ENCODE assay signal across 13 cellular contexts in genomic region chr22:49585695-49586243, GRCh38.
DNase-seq lines count a peak whose midpoint lies in the region; ATAC-seq, FAIRE-seq and TF ChIP-seq lines count a peak whose summit lies in the region.
"Had no signal": no experiment of that assay in that cellular context is flagged by ENCODE, and none has a peak within 500 bp of the region (broad histone marks: within the 10 kb centered on the region; RNA-seq: fewer than 3 reads in every experiment).

No MANE protein-coding gene starts in this region.

- H3K27me3 ChIP-seq in Peyer's patch (no peaks in the 10 kb centered on the region), H1 (replicated peaks in 1 of 4; ENCODE audit: control insufficient read depth in 3 of 4, extremely low read depth in 1 of 4, insufficient read depth in 3 of 4, low read length in 3 of 4) (no peaks in the 10 kb centered on the region), sigmoid colon (peaks cover 0 to 3% (median 0%) of the 10 kb centered on the region in 3 donors)

- FAIRE-seq in H1 (lab: Jason Lieb, UNC): no peak
- FAIRE-seq: A204.1 had no signal

- H4K20me1 ChIP-seq in H1 (replicated peaks in 1 of 2; ENCODE audit: control insufficient read depth in 1 of 2, insufficient read depth in 2 of 2, low read length in 2 of 2): peaks cover 0 to 4% of the 10 kb centered on the region in 2 experiments

- no peak for ATAC-seq in HG03460 (IDR thresholded peaks at IDR 0.05; ENCODE audit: unreplicated experiment)
- no peak for ATAC-seq in GM19397 (IDR thresholded peaks at IDR 0.05; ENCODE audit: unreplicated experiment)

- H3K9ac ChIP-seq in H1 (replicated peaks in 1 of 4; ENCODE audit: extremely low read depth in 1 of 4, low read depth in 3 of 4, low read length in 3 of 4): no peak overlapping the region
- H3K9ac ChIP-seq: GM23248 had no signal

- H3K4me3 ChIP-seq in Peyer's patch: no peak overlapping the region
- H3K4me3 ChIP-seq in H1 (ENCODE audit: extremely low read depth in 1 of 4, insufficient read depth in 2 of 4, low read depth in 3 of 4, low read length in 4 of 4): no peak overlapping the region
- no peak overlapping the region for H3K4me3 ChIP-seq in sigmoid colon
- H3K4me3 ChIP-seq: GM23248 had no signal

- no peak for TF ChIP-seq CTCF in Peyer's patch (IDR thresholded peaks at IDR 0.05)
- TF ChIP-seq CTCF in H1 (IDR thresholded peaks at IDR 0.05; ENCODE audit: control extremely low read depth in 1 of 3, insufficient read depth in 1 of 3, low read depth in 1 of 3, low read length in 3 of 3): no peak
- TF ChIP-seq CTCF in sigmoid colon (IDR thresholded peaks at IDR 0.05): no peak

- H4K8ac ChIP-seq in H1 (ENCODE audit: extremely low read depth, insufficient read depth, low read length): no peak overlapping the region

- TF ChIP-seq EP300 in H1 (IDR thresholded peaks at IDR 0.05; ENCODE audit: borderline replicate concordance in 1 of 2, low read depth in 2 of 2, low read length in 2 of 2) (no peak), sigmoid colon (IDR thresholded peaks at IDR 0.05) (no peak)

- no peak overlapping the region for H2BK120ac ChIP-seq in H1 (replicated peaks; ENCODE audit: low read depth, low read length)

- H2BK15ac ChIP-seq in H1 (ENCODE audit: low read length): no peak overlapping the region

- no peak overlapping the region for H3K23ac ChIP-seq in H1 (ENCODE audit: insufficient read length)

- no peak overlapping the region for H2BK5ac ChIP-seq in H1 (ENCODE audit: low read depth, low read length)

- H2AK5ac ChIP-seq in H1 (ENCODE audit: low read depth, low read length): no peak overlapping the region

- H3K4me1 ChIP-seq in Peyer's patch: no peaks in the 10 kb centered on the region
- H3K4me1 ChIP-seq in H1 (replicated peaks in 1 of 4; ENCODE audit: control insufficient read depth in 3 of 4, insufficient read depth in 4 of 4, low read length in 3 of 4): no peaks in the 10 kb centered on the region
- H3K4me1 ChIP-seq in sigmoid colon: no peaks in the 10 kb centered on the region

- no peak overlapping the region for H3K18ac ChIP-seq in H1 (ENCODE audit: extremely low read depth, low read length)

- WGBS in H1 (ENCODE audit: extremely low coverage in 1 of 2, insufficient coverage in 1 of 2, insufficient read length in 1 of 2, insufficient replicate concordance in 2 of 2, low coverage in 1 of 2, low lambda C conversion rate in 2 of 2, missing lambda C conversion rate in 1 of 2), 2 experiments: 91% methylated on average over 17 of the region's 19 CpGs; no CpG with 5 or more reads in 1 of the 2 experiments
- 81 to 87% methylated on average over 19 of the region's 19 CpGs for WGBS in sigmoid colon, 2 donors

- no peaks in the 10 kb centered on the region for H3K79me2 ChIP-seq in H1 (ENCODE audit: control insufficient read depth in 1 of 2, insufficient read depth in 2 of 2, low read length in 2 of 2)

- TF ChIP-seq RAD21 in H1 (IDR thresholded peaks at IDR 0.05 in 1 of 2, conservative IDR thresholded peaks at IDR 0.05 in 1 of 2; ENCODE audit: low read depth in 2 of 2, low read length in 2 of 2): no peak

- H4K91ac ChIP-seq in H1 (replicated peaks; ENCODE audit: insufficient read length, low read length): no peak overlapping the region

- H3K36me3 ChIP-seq in Peyer's patch (no peaks in the 10 kb centered on the region), H1 (ENCODE audit: control insufficient read depth in 2 of 4, insufficient read depth in 4 of 4, low read length in 3 of 4) (no peaks in the 10 kb centered on the region), sigmoid colon (no peaks in the 10 kb centered on the region)

- TF ChIP-seq POLR2A in Peyer's patch (IDR thresholded peaks at IDR 0.05) (no peak), H1 (IDR thresholded peaks at IDR 0.05; ENCODE audit: control extremely low read depth in 1 of 2, low read depth in 2 of 2, low read length in 2 of 2) (no peak), sigmoid colon (IDR thresholded peaks at IDR 0.05) (no peak)

- no peak overlapping the region for H3K14ac ChIP-seq in H1 (ENCODE audit: insufficient read length)

- H3K9me3 ChIP-seq in Peyer's patch: no peaks in the 10 kb centered on the region
- H3K9me3 ChIP-seq in H1 (ENCODE audit: insufficient read depth in 2 of 2, low read depth in 1 of 2, low read length in 1 of 2): no peaks in the 10 kb centered on the region
- H3K9me3 ChIP-seq in sigmoid colon: no peaks in the 10 kb centered on the region

- H2AFZ ChIP-seq in H1 (ENCODE audit: low read length): no peak overlapping the region
- H2AFZ ChIP-seq: GM23248 had no signal

- H4K5ac ChIP-seq in H1 (ENCODE audit: insufficient read length, low read depth, low read length): no peak overlapping the region

- H3K56ac ChIP-seq in H1 (replicated peaks; ENCODE audit: insufficient read length, low read depth, low read length): no peak overlapping the region

- 0 out of 2 replicates have a peak overlapping the region, but pooled peaks have one; percentile 13 for H2BK12ac ChIP-seq in H1 (ENCODE audit: low read depth, low read length)

- no peak overlapping the region for H2BK20ac ChIP-seq in H1 (ENCODE audit: low read length)

- no peak overlapping the region for H3K4ac ChIP-seq in H1 (replicated peaks; ENCODE audit: insufficient read length, low read depth, low read length)

- POLR2A ChIA-PET in H1 (lab: Charles Lee; ENCODE audit: partially characterized antibody): no interaction called here

- H3K23me2 ChIP-seq in H1 (ENCODE audit: low read depth, low read length): peaks cover 7% of the 10 kb centered on the region; the same call in 1 of the 2 replicates

- CTCF ChIA-PET in H1 (lab: Charles Lee; ENCODE audit: partially characterized antibody): interaction anchor here (1.2 to 2.0 kb wide), 4 partner anchors 8 to 47 kb away, joined by 3 to 5 read pairs (median 4); no protein-coding TSS in a partner anchor

- H3K4me2 ChIP-seq in H1 (ENCODE audit: insufficient read depth in 1 of 2, low read depth in 2 of 2, low read length in 2 of 2): no peak overlapping the region

- H3K27ac ChIP-seq in Peyer's patch (no peak overlapping the region), H1 (ENCODE audit: low read depth, low read length) (no peak overlapping the region), sigmoid colon (no peak overlapping the region)
- H3K27ac ChIP-seq: GM23248 had no signal

- intact Hi-C loops in sigmoid colon (cut with DNase I): no loop called here

- H3K79me1 ChIP-seq in H1 (ENCODE audit: low read depth, low read length): peaks cover under 1% of the 10 kb centered on the region; the same call in 1 of the 2 replicates

- DNase-seq in Peyer's patch: peak in 2 of 3 donors; percentile 29 to 35
- no peak for DNase-seq in H1 (ENCODE audit: low read depth in 1 of 2, low spot score in 2 of 2)
- DNase-seq in mesenteric fat pad (ENCODE audit: low spot score): peak; percentile 80
- DNase-seq in sigmoid colon: peak; percentile 37
- no peak for DNase-seq in activated CD8-positive, alpha-beta memory T cell treated with anti-CD3 and anti-CD28 coated beads, Interleukin-2, amount 50 U/mL, for 48 hours
- DNase-seq: C1 segment of cervical spinal cord, Calu3, DMS 273 treated with DMSO at 0.1 percent for 48 hours, H7 had no signal

TF ChIP-seq in H1, 55 proteins besides CTCF, POLR2A, EP300 and RAD21:
- TF ChIP-seq CHD1 (IDR thresholded peaks at IDR 0.05; ENCODE audit: low read depth, low read length): no peak
- TF ChIP-seq BACH1 (IDR thresholded peaks at IDR 0.05; ENCODE audit: low read length): no peak
- no peak for TF ChIP-seq BCL11A (IDR thresholded peaks at IDR 0.05; ENCODE audit: low read depth in 2 of 2, low read length in 2 of 2)
- no peak for TF ChIP-seq SIX5 (IDR thresholded peaks at IDR 0.05; ENCODE audit: low read depth, low read length)
- TF ChIP-seq TAF1 (IDR thresholded peaks at IDR 0.05; ENCODE audit: low read depth, low read length): no peak
- no peak for TF ChIP-seq CBX8 (IDR thresholded peaks at IDR 0.05; ENCODE audit: borderline replicate concordance, low read depth, low read length)
- no peak for TF ChIP-seq HDAC2 (IDR thresholded peaks at IDR 0.05; ENCODE audit: borderline replicate concordance in 1 of 2, low read depth in 2 of 2, low read length in 2 of 2)
- no peak for TF ChIP-seq SP2 (IDR thresholded peaks at IDR 0.05; ENCODE audit: low read length)
- no peak for TF ChIP-seq FOSL1 (IDR thresholded peaks at IDR 0.05; ENCODE audit: insufficient read depth, low read depth, low read length)
- TF ChIP-seq RXRA (IDR thresholded peaks at IDR 0.05; ENCODE audit: insufficient read depth, low read depth, low read length): no peak
TF ChIP-seq in H1: peak in this region for 0.

Comparison
In these comparisons a context has a peak if more than half of its experiments do, and no peak if none do; other contexts are left out.
1. DNase-seq: peak in Peyer's patch (2 of 3), mesenteric fat pad (single experiment) and sigmoid colon (single experiment); none in H1 (0 of 2) and activated CD8-positive, alpha-beta memory T cell treated with anti-CD3 and anti-CD28 coated beads, Interleukin-2, amount 50 U/mL, for 48 hours (single experiment).